In the genomic region with DNA sequence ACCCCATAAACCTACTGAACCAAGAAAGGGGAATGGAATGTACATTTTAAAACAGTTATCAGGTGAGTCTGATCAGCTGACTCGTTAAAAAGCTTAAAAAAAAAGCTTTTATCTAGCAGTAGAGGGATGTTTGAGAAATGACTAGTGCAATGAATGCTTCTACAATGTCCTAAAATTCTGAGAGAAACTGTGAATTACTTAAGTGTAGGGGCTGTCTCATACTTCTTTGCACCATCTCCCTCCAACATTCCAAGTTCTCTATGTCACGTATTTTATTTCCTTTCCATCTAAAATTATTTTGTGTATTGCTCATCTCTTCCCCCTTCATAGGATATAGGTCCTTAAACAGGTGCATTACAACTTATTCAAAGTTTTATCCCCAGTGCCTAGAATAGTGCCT, we compare ENCODE assay signal across 1 cellular context.
TF ChIP-seq lines count a peak whose summit lies in the region.

No MANE protein-coding gene starts in this region.

TF ChIP-seq in HCT116, 20 proteins besides CTCF, POLR2A, EP300 and RAD21 (continued from another document):
- TF ChIP-seq, protein P1, sequence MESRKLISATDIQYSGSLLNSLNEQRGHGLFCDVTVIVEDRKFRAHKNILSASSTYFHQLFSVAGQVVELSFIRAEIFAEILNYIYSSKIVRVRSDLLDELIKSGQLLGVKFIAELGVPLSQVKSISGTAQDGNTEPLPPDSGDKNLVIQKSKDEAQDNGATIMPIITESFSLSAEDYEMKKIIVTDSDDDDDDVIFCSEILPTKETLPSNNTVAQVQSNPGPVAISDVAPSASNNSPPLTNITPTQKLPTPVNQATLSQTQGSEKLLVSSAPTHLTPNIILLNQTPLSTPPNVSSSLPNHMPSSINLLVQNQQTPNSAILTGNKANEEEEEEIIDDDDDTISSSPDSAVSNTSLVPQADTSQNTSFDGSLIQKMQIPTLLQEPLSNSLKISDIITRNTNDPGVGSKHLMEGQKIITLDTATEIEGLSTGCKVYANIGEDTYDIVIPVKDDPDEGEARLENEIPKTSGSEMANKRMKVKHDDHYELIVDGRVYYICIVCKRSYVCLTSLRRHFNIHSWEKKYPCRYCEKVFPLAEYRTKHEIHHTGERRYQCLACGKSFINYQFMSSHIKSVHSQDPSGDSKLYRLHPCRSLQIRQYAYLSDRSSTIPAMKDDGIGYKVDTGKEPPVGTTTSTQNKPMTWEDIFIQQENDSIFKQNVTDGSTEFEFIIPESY (IDR thresholded peaks at IDR 0.05; ENCODE audit: extremely low read depth, insufficient replicate concordance, low read length): no peak
- TF ChIP-seq CBX3 (IDR thresholded peaks at IDR 0.05; ENCODE audit: low read depth) (no peak), SRF (IDR thresholded peaks at IDR 0.05; ENCODE audit: low read depth) (no peak), SP1 (IDR thresholded peaks at IDR 0.05; ENCODE audit: low read depth) (no peak), SIN3A (IDR thresholded peaks at IDR 0.05; ENCODE audit: low read depth) (no peak), EZH2phosphoT487 (IDR thresholded peaks at IDR 0.05; ENCODE audit: borderline replicate concordance) (no peak), POLR2AphosphoS5 (IDR thresholded peaks at IDR 0.05; ENCODE audit: low read depth, low read length) (no peak), FOSL1 (IDR thresholded peaks at IDR 0.05; ENCODE audit: low read depth) (no peak), TCF7L2 (IDR thresholded peaks at IDR 0.05; ENCODE audit: borderline replicate concordance, extremely low read depth, insufficient read depth, insufficient read length) (no peak), YY1 (IDR thresholded peaks at IDR 0.05; ENCODE audit: extremely low read depth, insufficient replicate concordance, low read depth, low read length) (no peak), CEBPB (IDR thresholded peaks at IDR 0.05; ENCODE audit: low read depth) (no peak), ZFX (IDR thresholded peaks at IDR 0.05) (no peak)
- TF ChIP-seq, protein P2, sequence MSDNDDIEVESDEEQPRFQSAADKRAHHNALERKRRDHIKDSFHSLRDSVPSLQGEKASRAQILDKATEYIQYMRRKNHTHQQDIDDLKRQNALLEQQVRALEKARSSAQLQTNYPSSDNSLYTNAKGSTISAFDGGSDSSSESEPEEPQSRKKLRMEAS (IDR thresholded peaks at IDR 0.05): no peak
